ENCODE assay signal across 8 cellular contexts in the genomic region with DNA sequence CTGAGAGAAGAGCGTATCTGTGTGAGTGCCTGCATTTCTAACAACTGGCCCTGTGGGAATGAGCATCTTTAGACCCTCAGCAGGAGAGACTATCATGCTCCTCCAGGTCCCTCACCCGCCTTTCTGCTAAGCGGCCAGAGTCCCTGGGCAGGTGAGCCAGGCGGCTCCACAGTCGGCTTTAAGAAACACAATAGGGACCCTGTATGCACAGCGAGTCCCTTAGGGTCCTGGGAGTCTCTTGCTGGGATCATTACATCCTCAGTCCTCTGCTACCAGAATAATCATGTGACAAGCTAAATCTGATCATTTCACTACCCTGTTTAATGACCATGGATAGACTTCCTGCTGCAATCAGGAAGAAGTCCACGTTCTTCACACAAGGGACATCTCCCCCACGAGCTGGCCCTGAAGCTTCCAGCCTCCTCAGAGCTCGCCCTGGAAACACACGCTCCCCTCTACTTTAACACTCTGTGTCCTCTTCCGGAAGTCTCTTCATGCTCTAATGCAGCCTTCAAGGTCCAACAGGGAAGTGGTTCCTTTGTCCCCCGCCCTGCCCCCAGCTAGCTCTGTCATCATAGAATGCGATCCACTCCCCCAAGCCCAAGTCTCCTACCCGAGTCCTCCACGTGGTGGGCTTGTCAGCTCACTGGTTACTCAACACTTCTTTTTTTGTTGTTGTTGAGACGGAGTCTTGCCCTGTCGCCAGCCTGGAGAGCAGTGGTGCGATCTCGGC.
DNase-seq lines count a peak whose midpoint lies in the region; ATAC-seq, FAIRE-seq and TF ChIP-seq lines count a peak whose summit lies in the region.

No MANE protein-coding gene starts in this region.

- FAIRE-seq in H54 (lab: Jason Lieb, UNC): no peak

- H3K36me3 ChIP-seq in parathyroid adenoma (ENCODE audit: control insufficient read depth, insufficient read depth, low read length): no peaks in the 10 kb centered on the region

- ATAC-seq in GM19023 (IDR thresholded peaks at IDR 0.05; ENCODE audit: unreplicated experiment): peak; percentile 54
- peak; percentile 55 for ATAC-seq in HG03139 (IDR thresholded peaks at IDR 0.05; ENCODE audit: unreplicated experiment)

- no peak for TF ChIP-seq POLR2A in H54 (IDR thresholded peaks at IDR 0.05; ENCODE audit: low read depth, low read length)

- H3K4me1 ChIP-seq in parathyroid adenoma: peaks cover 58% of the 10 kb centered on the region

- DNase-seq in dorsolateral prefrontal cortex (peak in 4 of 10 donors; percentile 58 to 62 (median 61)), NCI-H526 (lab: John Stamatoyannopoulos, UW) (no peak), H54 (ENCODE audit: insufficient read length, low spot score) (no peak), NCI-H1105 treated with DMSO at 0.1 percent for 48 hours (lab: John Stamatoyannopoulos, UW) (no peak), NCI-H2171 (lab: John Stamatoyannopoulos, UW) (no peak)

- TF ChIP-seq CTCF in dorsolateral prefrontal cortex (IDR thresholded peaks at IDR 0.05 in 54 of 56, conservative IDR thresholded peaks at IDR 0.05 in 2 of 56; ENCODE audit: low read depth in 1 of 56, partially characterized antibody in 56 of 56): no peak
- TF ChIP-seq CTCF in parathyroid adenoma (IDR thresholded peaks at IDR 0.05): no peak

- H3K27ac ChIP-seq in dorsolateral prefrontal cortex (peak overlapping the region in 44 of 59 donors; percentile 3 to 79 (median 52)), parathyroid adenoma (peak overlapping the region; percentile 95)

- H3K9ac ChIP-seq in parathyroid adenoma: no peak overlapping the region

- H3K9me3 ChIP-seq in parathyroid adenoma (ENCODE audit: control insufficient read depth, low read length): no peaks in the 10 kb centered on the region

- no peak overlapping the region for H2AFZ ChIP-seq in parathyroid adenoma

- no peaks in the 10 kb centered on the region for H3K27me3 ChIP-seq in dorsolateral prefrontal cortex
- no peaks in the 10 kb centered on the region for H3K27me3 ChIP-seq in parathyroid adenoma (ENCODE audit: control insufficient read depth, insufficient read depth, low read length)

- intact Hi-C loops in dorsolateral prefrontal cortex (cut with DNase I): loop anchor here (2.0 to 10.0 kb wide), 4 partner anchors 25 to 445 kb away; no protein-coding TSS in a partner anchor

- H3K79me2 ChIP-seq in parathyroid adenoma: peaks cover 30% of the 10 kb centered on the region

- H3K4me3 ChIP-seq in dorsolateral prefrontal cortex (no peak overlapping the region), parathyroid adenoma (ENCODE audit: low read depth, low read length) (no peak overlapping the region)

- no peak overlapping the region for H3K4me2 ChIP-seq in parathyroid adenoma (ENCODE audit: low read length)
